ENCODE assay signal across 9 cellular contexts in genomic region chr1:43414634-43415223, GRCh38. TPM values are rescaled to one million over a fixed set of nuclear protein-coding genes. Genes with fewer than 3 reads are reported as not detected.
DNase-seq lines count a peak whose midpoint lies in the region; ATAC-seq lines count a peak whose summit lies in the region.
"Had no signal": no experiment of that assay in that cellular context is flagged by ENCODE, and none has a peak within 500 bp of the region (broad histone marks: within the 10 kb centered on the region; RNA-seq: fewer than 3 reads in every experiment).

No MANE protein-coding gene starts in this region.

- H3K27ac ChIP-seq in iPS DF 6.9 (ENCODE audit: low read length) = no peak overlapping the region

- no peak overlapping the region for H3K4me3 Mint-ChIP-seq in T-helper 17 cell
- H3K4me3 Mint-ChIP-seq: activated naive CD8-positive, alpha-beta T cell had no signal

- H3K27ac Mint-ChIP-seq in T-helper 17 cell = peak overlapping the region; percentile 86
- H3K27ac Mint-ChIP-seq: activated naive CD8-positive, alpha-beta T cell had no signal

- H3K36me3 ChIP-seq in iPS DF 6.9 (ENCODE audit: control insufficient read depth, insufficient read depth, low read length) = no peaks in the 10 kb centered on the region

- peak; percentile 89 for ATAC-seq in T-helper 17 cell
- ATAC-seq in HG02840 (IDR thresholded peaks at IDR 0.05; ENCODE audit: low FRiP score, unreplicated experiment) = no peak
- ATAC-seq in HG02588 (IDR thresholded peaks at IDR 0.05; ENCODE audit: unreplicated experiment) = no peak

- H3K9me3 ChIP-seq in T-helper 17 cell (ENCODE audit: control insufficient read depth, low read length, poor library complexity, severe bottlenecking) = no peaks in the 10 kb centered on the region
- no peaks in the 10 kb centered on the region for H3K9me3 ChIP-seq in iPS DF 6.9 (ENCODE audit: control insufficient read depth, insufficient read depth, low read length)

- H3K36me3 Mint-ChIP-seq in T-helper 17 cell (ENCODE audit: low read depth) = peaks cover 5% of the 10 kb centered on the region

- DNase-seq in ELR (ENCODE audit: low read depth) (peak; percentile 71), NCI-H1092 treated with DMSO at 0.1 percent for 48 hours (lab: John Stamatoyannopoulos, UW) (peak; percentile 64), T-helper 17 cell (peak; percentile 34 to 54 (median 37)), amniotic epithelial cell (ENCODE audit: low read depth) (peak; percentile 44), iPS DF 6.9 (ENCODE audit: low read depth, low spot score) (peak; percentile 31)
- DNase-seq in stimulated activated CD4-positive, alpha-beta T cell treated with anti-CD3 and anti-CD28 coated beads, Interleukin-15, amount 100 ng/mL, for 48 hours (ENCODE audit: low read depth in 2 of 2) = peak; percentile 25 to 45

- no peaks in the 10 kb centered on the region for H3K4me1 ChIP-seq in iPS DF 6.9 (ENCODE audit: control insufficient read depth, insufficient read depth, low read length)

- no peaks in the 10 kb centered on the region for H3K27me3 ChIP-seq in iPS DF 6.9 (ENCODE audit: control insufficient read depth, insufficient read depth, low read length)

- no peaks in the 10 kb centered on the region for H3K27me3 Mint-ChIP-seq in T-helper 17 cell
- H3K27me3 Mint-ChIP-seq: activated naive CD8-positive, alpha-beta T cell had no signal

- peaks cover 9% of the 10 kb centered on the region for H3K4me1 Mint-ChIP-seq in T-helper 17 cell

- no peak overlapping the region for H3K4me3 ChIP-seq in iPS DF 6.9 (ENCODE audit: low read length)

- WGBS in iPS DF 6.9 (ENCODE audit: insufficient coverage, insufficient read length) = no CpG with 5 or more reads among the region's 5 CpGs

RNA-seq across cellular contexts. Expression of gene SZT2, which starts 25.0 kb away (rescaled TPM):
- total RNA-seq in T-helper 17 cell = 10 to 100 TPM; 87.0 to 92.1 TPM

RNA-seq across cellular contexts. Expression of gene MED8, which starts 25.1 kb away (rescaled TPM):
- 10 to 100 TPM; 13.7 to 16.4 TPM for total RNA-seq in T-helper 17 cell

RNA-seq across cellular contexts. Expression of gene HYI, which starts 39.0 kb away (rescaled TPM):
- total RNA-seq in T-helper 17 cell = 10 to 100 TPM; 14.8 to 24.1 TPM

RNA-seq across cellular contexts. Expression of gene ELOVL1, which starts 46.9 kb away (rescaled TPM):
- 10 to 100 TPM; 32.3 to 36.9 TPM for total RNA-seq in T-helper 17 cell

RNA-seq across cellular contexts. Expression of gene CDC20, which starts 55.9 kb away (rescaled TPM):
- total RNA-seq in T-helper 17 cell = under 1 TPM; 0.65 to 0.97 TPM
